30 cellular contexts compared by ENCODE assay signal in genomic region chr7:9846902-9847301, GRCh38.
"Had no signal": no experiment of that assay in that cellular context is flagged by ENCODE, and none has a peak within 500 bp of the region (broad histone marks: within the 10 kb centered on the region; RNA-seq: fewer than 3 reads in every experiment).

No MANE protein-coding gene starts in this region.

- H3K4me3 ChIP-seq: neural progenitor cell, ovary, psoas muscle, skin epidermis, smooth muscle cell, spleen, stomach, thoracic aorta, thyroid gland, tibial nerve, upper lobe of left lung, vagina had no signal

- H3K4me2 ChIP-seq: neural progenitor cell, smooth muscle cell had no signal

- H3K9me3 Mint-ChIP-seq: nephron, neural progenitor cell had no signal

- DNase-seq: natural killer cell; occipital lobe; ovary; posterior cingulate gyrus; psoas muscle; right cardiac atrium; spleen; stimulated activated CD4-positive, alpha-beta T cell treated with anti-CD3 and anti-CD28 coated beads, Interleukin-12 subunit alpha, Interleukin-12 subunit beta, amount 100 ng/mL, for 4 hours; stimulated activated CD4-positive, alpha-beta T cell treated with anti-CD3 and anti-CD28 coated beads, Interleukin-1b, Interleukin-23, amount 100 ng/mL, for 48 hours; stimulated activated CD4-positive, alpha-beta T cell treated with anti-CD3 and anti-CD28 coated beads, Interleukin-4, amount 100 ng/mL, for 1 hour; stimulated activated CD4-positive, alpha-beta T cell treated with anti-CD3 and anti-CD28 coated beads, Interleukin-4, amount 100 ng/mL, for 4 hours; stimulated activated CD8-positive, alpha-beta memory T cell treated with anti-CD3 and anti-CD28 coated beads, Interleukin-4, amount 100 ng/mL, for 48 hours; stimulated activated naive CD4-positive, alpha-beta T cell; stimulated activated naive CD8-positive, alpha-beta T cell treated with anti-CD3 and anti-CD28 coated beads, Interleukin-15, Interleukin-2, amounts not matched to agents 100 U/mL and 50 U/mL, for 24 hours; stomach; thyroid gland; trophoblast cell; upper lobe of left lung had no signal

- H2AFZ ChIP-seq: neural progenitor cell, parathyroid adenoma had no signal

- H3K9me3 ChIP-seq: ovary, psoas muscle, thoracic aorta, thyroid gland, tibial nerve, upper lobe of left lung, vagina had no signal

- H3K9ac ChIP-seq: neural progenitor cell, parathyroid adenoma had no signal

- H3K27me3 Mint-ChIP-seq: progenitor cell of endocrine pancreas; stimulated activated memory B cell treated with anti-CD40 and anti-IgM and Interleukin-4, amounts not matched to agents 10 μg/mL and 1 μg/mL and 100 μg/mL, for 72 hours had no signal

- H3K79me2 ChIP-seq: parathyroid adenoma had no signal

- FAIRE-seq: urothelium cell line had no signal

- ATAC-seq: natural killer cell; psoas muscle; right cardiac atrium; sciatic nerve; stimulated activated memory B cell treated with anti-CD40 and anti-IgM and Interleukin-4, amounts not matched to agents 10 μg/mL and 1 μg/mL and 100 μg/mL, for 72 hours; stimulated activated naive CD8-positive, alpha-beta T cell treated with anti-CD3 and anti-CD28 coated beads, Interleukin-15, Interleukin-2, amounts not matched to agents 100 U/mL and 50 U/mL, for 24 hours had no signal

- H3K27ac ChIP-seq: neural progenitor cell, ovary, parathyroid adenoma, psoas muscle, skin epidermis, spleen, stomach, thoracic aorta, thyroid gland, tibial nerve, upper lobe of left lung, vagina had no signal

- H3K4me1 ChIP-seq: parathyroid adenoma, psoas muscle, spleen, stomach, thyroid gland, tibial nerve, upper lobe of left lung, vagina had no signal

- H3K4me1 Mint-ChIP-seq: natural killer cell; nephron; neural progenitor cell; stimulated activated memory B cell treated with anti-CD40 and anti-IgM and Interleukin-4, amounts not matched to agents 10 μg/mL and 1 μg/mL and 100 μg/mL, for 72 hours had no signal

- H3K27me3 ChIP-seq: neural progenitor cell, ovary, spleen, stomach, thyroid gland, tibial nerve, upper lobe of left lung, vagina had no signal

- H3K27ac Mint-ChIP-seq: natural killer cell; nephron; neural progenitor cell; progenitor cell of endocrine pancreas; stimulated activated memory B cell treated with anti-CD40 and anti-IgM and Interleukin-4, amounts not matched to agents 10 μg/mL and 1 μg/mL and 100 μg/mL, for 72 hours had no signal

- H3K36me3 ChIP-seq: neural progenitor cell, ovary, spleen, stomach, thoracic aorta, thyroid gland, tibial nerve, upper lobe of left lung, vagina had no signal

- H3K4me3 Mint-ChIP-seq: natural killer cell; nephron; neural progenitor cell; stimulated activated memory B cell treated with anti-CD40 and anti-IgM and Interleukin-4, amounts not matched to agents 10 μg/mL and 1 μg/mL and 100 μg/mL, for 72 hours had no signal
